ENCODE assay signal across 9 cellular contexts in the genomic region with DNA sequence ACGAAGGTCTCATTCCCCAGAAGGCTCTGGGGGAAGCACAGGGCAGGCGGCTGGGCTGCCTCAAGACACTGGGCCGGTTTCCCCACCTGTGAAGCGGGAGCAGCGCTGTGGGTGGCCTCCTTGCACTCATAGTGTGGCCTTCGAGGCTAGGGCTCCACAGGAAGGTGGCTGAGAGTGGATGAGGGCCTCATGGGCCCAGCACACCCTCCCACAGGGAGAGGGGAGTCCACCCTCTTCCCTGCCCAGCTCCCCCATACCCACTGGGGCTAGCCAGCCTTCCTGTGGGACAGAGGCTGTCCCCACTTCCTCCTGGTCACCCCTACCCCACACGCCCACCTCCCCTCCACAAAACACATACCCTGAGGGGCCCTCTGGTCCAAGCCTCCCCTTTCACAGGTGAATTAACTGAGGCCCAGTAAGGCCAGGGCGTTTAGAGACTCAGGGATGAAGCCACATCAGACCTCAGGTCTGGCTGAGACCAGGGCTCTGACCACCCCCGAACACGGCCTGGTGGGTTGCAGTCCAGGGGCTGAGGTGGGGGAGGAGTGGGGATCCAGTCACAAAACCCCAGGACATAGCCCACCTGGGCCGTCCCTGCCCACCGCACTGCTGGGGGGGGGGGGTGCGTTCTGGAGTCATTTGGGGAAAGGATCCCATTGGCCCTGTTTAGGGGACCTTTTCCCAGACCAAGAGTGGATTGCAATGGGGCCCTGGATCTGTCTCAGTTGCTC. TPM values are rescaled to one million over a fixed set of nuclear protein-coding genes. Genes with fewer than 3 reads are reported as not detected.
A peak's percentile ranks its signal among the peaks of the same experiment; 100 is the strongest.
DNase-seq lines count a peak whose midpoint lies in the region; ATAC-seq and TF ChIP-seq lines count a peak whose summit lies in the region.
"Had no signal": no experiment of that assay in that cellular context is flagged by ENCODE, and none has a peak within 500 bp of the region (broad histone marks: within the 10 kb centered on the region; RNA-seq: fewer than 3 reads in every experiment).

No MANE protein-coding gene starts in this region.

- 73 to 78% methylated on average over 13 of the region's 13 CpGs for WGBS in heart right ventricle, 2 donors

- H3K4me3 Mint-ChIP-seq in mesothelial cell of epicardium (peak overlapping the region; percentile 56), glutamatergic neuron (ENCODE audit: unreplicated experiment) (no peak overlapping the region)

- H3K9me3 ChIP-seq in heart right ventricle = peaks cover 0 to 8% (median 0%) of the 10 kb centered on the region in 11 donors
- peaks cover 0 to 4% of the 10 kb centered on the region in 2 donors for H3K9me3 ChIP-seq in breast epithelium
- no peaks in the 10 kb centered on the region for H3K9me3 ChIP-seq in upper lobe of right lung

- H3K36me3 ChIP-seq in heart right ventricle (no peaks in the 10 kb centered on the region), breast epithelium (no peaks in the 10 kb centered on the region), upper lobe of right lung (no peaks in the 10 kb centered on the region)

- intact Hi-C loops in heart right ventricle (cut with DNase I) (loop anchor here in 1 of 10 donors (5.0 kb wide), 1 partner anchor 36 kb away; the partner anchor contains the start of gene MESP2), Right ventricle myocardium inferior (cut with DNase I) (no loop called here), breast epithelium (cut with DNase I; ENCODE audit: low total_unique reads) (no loop called here), upper lobe of right lung (cut with DNase I) (no loop called here)

- peak overlapping the region in 3 of 10 donors; percentile 25 to 95 (median 42) for H3K27ac ChIP-seq in heart right ventricle
- peak overlapping the region; percentile 90 for H3K27ac ChIP-seq in breast epithelium
- H3K27ac ChIP-seq in upper lobe of right lung = no peak overlapping the region

- H3K27me3 ChIP-seq in heart right ventricle (peaks cover 3 to 47% (median 42%) of the 10 kb centered on the region in 7 donors), breast epithelium (peaks cover 0 to 14% of the 10 kb centered on the region in 2 donors), upper lobe of right lung (peaks cover 22% of the 10 kb centered on the region)

- no peak overlapping the region for H3K27ac Mint-ChIP-seq in mesothelial cell of epicardium
- H3K27ac Mint-ChIP-seq in glutamatergic neuron (ENCODE audit: unreplicated experiment) = no peak overlapping the region

- H3K4me1 ChIP-seq in heart right ventricle (peaks cover 0 to 41% (median 25%) of the 10 kb centered on the region in 9 donors), breast epithelium (no peaks in the 10 kb centered on the region), upper lobe of right lung (peaks cover 2% of the 10 kb centered on the region)

- DNase-seq in heart right ventricle = no peak
- DNase-seq in Right ventricle myocardium inferior (ENCODE audit: missing footprints) = no peak
- DNase-seq in breast epithelium (ENCODE audit: low spot score in 2 of 2) = no peak
- no peak for DNase-seq in mesothelial cell of epicardium (ENCODE audit: low spot score in 2 of 2, unreplicated experiment in 2 of 2)
- no peak for DNase-seq in upper lobe of right lung
- DNase-seq in glutamatergic neuron = no peak
- DNase-seq: NCI-H226 had no signal

- ATAC-seq in heart right ventricle = no peak
- ATAC-seq in Right ventricle myocardium inferior = no peak
- no peak for ATAC-seq in upper lobe of right lung
- ATAC-seq in GM18520 (IDR thresholded peaks at IDR 0.05; ENCODE audit: unreplicated experiment) = no peak
- no peak for ATAC-seq in HG03439 (IDR thresholded peaks at IDR 0.05; ENCODE audit: unreplicated experiment)

- TF ChIP-seq CTCF in heart right ventricle (IDR thresholded peaks at IDR 0.05) (no peak), breast epithelium (IDR thresholded peaks at IDR 0.05) (no peak), mesothelial cell of epicardium (IDR thresholded peaks at IDR 0.05; ENCODE audit: unreplicated experiment) (no peak), upper lobe of right lung (IDR thresholded peaks at IDR 0.05) (no peak), glutamatergic neuron (IDR thresholded peaks at IDR 0.05; ENCODE audit: partially characterized antibody, unreplicated experiment) (no peak)

- H3K4me1 Mint-ChIP-seq in mesothelial cell of epicardium = peaks cover 8% of the 10 kb centered on the region
- no peaks in the 10 kb centered on the region for H3K4me1 Mint-ChIP-seq in glutamatergic neuron (ENCODE audit: low read depth, unreplicated experiment)

- H3K4me3 ChIP-seq in heart right ventricle (peak overlapping the region in 8 of 10 donors; percentile 41 to 72 (median 58)), breast epithelium (peak overlapping the region; percentile 68 to 88 (median 74)), upper lobe of right lung (peak overlapping the region; percentile 53)

- peaks cover 51% of the 10 kb centered on the region for H3K27me3 Mint-ChIP-seq in mesothelial cell of epicardium (ENCODE audit: low read depth)
- peaks cover 16% of the 10 kb centered on the region for H3K27me3 Mint-ChIP-seq in glutamatergic neuron (ENCODE audit: unreplicated experiment)

- H3K36me3 Mint-ChIP-seq in mesothelial cell of epicardium = peaks cover 2% of the 10 kb centered on the region
- H3K36me3 Mint-ChIP-seq in glutamatergic neuron (ENCODE audit: unreplicated experiment) = peaks cover 11% of the 10 kb centered on the region

- TF ChIP-seq POLR2A in breast epithelium (IDR thresholded peaks at IDR 0.05) = no peak

- peaks cover 8% of the 10 kb centered on the region for H3K9me3 Mint-ChIP-seq in mesothelial cell of epicardium
- peaks cover 4% of the 10 kb centered on the region for H3K9me3 Mint-ChIP-seq in glutamatergic neuron (ENCODE audit: unreplicated experiment)

RNA-seq across cellular contexts. Expression of gene ANPEP, which starts 1.1 kb away (rescaled TPM):
- 10 to 100 TPM in 1 of 10 donors, 1 to 10 TPM in 8, under 1 TPM in 1; 0.77 to 17.8 (median 2.4) TPM for total RNA-seq in heart right ventricle
- 1 to 10 TPM; 6.1 to 9.9 TPM for polyA plus RNA-seq in heart right ventricle
- total RNA-seq in Right ventricle myocardium inferior = 9.4 TPM
- 100 to 1,000 TPM in 2 of 3 donors, 10 to 100 TPM in 1; 26.5 to 129 (median 106) TPM for total RNA-seq in breast epithelium
- total RNA-seq in mesothelial cell of epicardium = 12.5 to 16.3 TPM (median 15.8 TPM) in 3 replicates
- 42.6 TPM for total RNA-seq in upper lobe of right lung
- 1.9 TPM for total RNA-seq in glutamatergic neuron (ENCODE audit: unreplicated experiment)

RNA-seq across cellular contexts. Expression of gene MESP2, which starts 37.4 kb away (rescaled TPM):
- under 1 TPM in 5 of 10 donors, not detected in 5; 0.21 to 0.52 (median 0.32) TPM for total RNA-seq in heart right ventricle
- polyA plus RNA-seq in heart right ventricle = under 1 TPM; 0.04 to 0.73 TPM
- 0.51 TPM for total RNA-seq in Right ventricle myocardium inferior
- 1 to 10 TPM in 1 of 3 donors, under 1 TPM in 1, not detected in 1; 0.64 to 2.3 TPM for total RNA-seq in breast epithelium
- total RNA-seq in mesothelial cell of epicardium = 0.29 TPM in 1 of 3 replicates, not detected in the others
- not detected for total RNA-seq in upper lobe of right lung
- total RNA-seq in glutamatergic neuron (ENCODE audit: unreplicated experiment) = not detected
